ENCODE assay signal across 14 cellular contexts in the genomic region with DNA sequence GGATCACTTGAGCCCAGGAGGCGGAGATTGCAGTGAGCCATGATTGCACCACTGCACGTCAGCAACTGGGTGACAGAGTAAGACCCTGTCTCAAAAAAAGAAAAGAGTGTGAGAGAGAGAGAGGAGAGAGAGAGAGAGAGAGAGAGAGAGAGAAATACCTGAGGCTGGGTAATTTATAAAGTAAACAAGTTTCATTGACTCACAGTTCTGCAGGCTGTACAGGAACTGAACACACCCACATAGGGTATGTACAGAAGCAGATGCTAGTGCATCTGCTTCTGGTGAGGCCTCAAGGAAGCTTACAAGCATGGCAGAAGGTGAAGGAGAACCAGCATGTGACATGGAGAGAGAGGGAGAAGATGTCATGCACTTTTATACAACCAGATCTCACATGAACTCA. TPM values are rescaled to one million over a fixed set of nuclear protein-coding genes. Genes with fewer than 3 reads are reported as not detected.
DNase-seq lines count a peak whose midpoint lies in the region; ATAC-seq and TF ChIP-seq lines count a peak whose summit lies in the region.
"Had no signal": no experiment of that assay in that cellular context is flagged by ENCODE, and none has a peak within 500 bp of the region (broad histone marks: within the 10 kb centered on the region; RNA-seq: fewer than 3 reads in every experiment).

No MANE protein-coding gene starts in this region.

- H3K4me1 ChIP-seq in SJCRH30, result no peaks in the 10 kb centered on the region
- H3K4me1 ChIP-seq in tibial nerve, result no peaks in the 10 kb centered on the region
- H3K4me1 ChIP-seq: upper lobe of left lung had no signal

- H3K4me3 ChIP-seq in SJCRH30 (no peak overlapping the region), tibial nerve (no peak overlapping the region)
- H3K4me3 ChIP-seq: BLaER1, psoas muscle, upper lobe of left lung had no signal

- ATAC-seq in GM21515 (IDR thresholded peaks at IDR 0.05; ENCODE audit: unreplicated experiment) (peak; percentile 41), left colon (peak; percentile 99)
- ATAC-seq: psoas muscle had no signal

- H3K27ac ChIP-seq in SJCRH30 (no peak overlapping the region), tibial nerve (no peak overlapping the region)
- H3K27ac ChIP-seq: BLaER1, psoas muscle, upper lobe of left lung had no signal

- TF ChIP-seq CTCF in tibial nerve (IDR thresholded peaks at IDR 0.05), result no peak

- DNase-seq in DMS53 (lab: John Stamatoyannopoulos, UW), result peak; percentile 56
- peak; percentile 7 for DNase-seq in NCI-H69 (lab: John Stamatoyannopoulos, UW)
- no peak for DNase-seq in left colon
- DNase-seq in KBM-7, result no peak
- no peak for DNase-seq in NCI-H1417 treated with DMSO at 0.1 percent for 48 hours (lab: John Stamatoyannopoulos, UW)
- DNase-seq in SJCRH30, result no peak
- no peak for DNase-seq in tibial nerve (ENCODE audit: low spot score in 2 of 2)
- DNase-seq: caudate nucleus, GOT3, MM.1S, psoas muscle, upper lobe of left lung had no signal

- intact Hi-C loops in left colon (cut with DNase I, micrococcal nuclease), result no loop called here

- H3K27me3 ChIP-seq in SJCRH30 (no peaks in the 10 kb centered on the region), tibial nerve (no peaks in the 10 kb centered on the region)
- H3K27me3 ChIP-seq: BLaER1, upper lobe of left lung had no signal

- no peaks in the 10 kb centered on the region for H3K9me3 ChIP-seq in SJCRH30 (replicated peaks)
- no peaks in the 10 kb centered on the region for H3K9me3 ChIP-seq in tibial nerve
- H3K9me3 ChIP-seq: BLaER1, psoas muscle, upper lobe of left lung had no signal

- in situ Hi-C loops in KBM-7 (cut with MboI; ENCODE audit: low pct_unique_long_range_greater_than_20kb, low sequenced_read_pairs), result no loop called here

- no peak for TF ChIP-seq POLR2A in tibial nerve (IDR thresholded peaks at IDR 0.05)

- 89 to 92% methylated on average over 2 of the region's 2 CpGs for WGBS in tibial nerve, 2 donors

- H3K36me3 ChIP-seq in SJCRH30 (no peaks in the 10 kb centered on the region), tibial nerve (no peaks in the 10 kb centered on the region)
- H3K36me3 ChIP-seq: BLaER1, upper lobe of left lung had no signal

- TF ChIP-seq EP300 in tibial nerve (IDR thresholded peaks at IDR 0.05), result no peak

RNA-seq across cellular contexts. Expression of a gene that starts 46.4 kb away (rescaled TPM):
- total RNA-seq in left colon (10 to 100 TPM; 44.9 to 45.8 TPM), tibial nerve (10 to 100 TPM; 46.3 to 82.5 (median 58.2) TPM)
- 73.6 and 95.8 TPM in 2 replicates for total RNA-seq in SJCRH30 (2014; rRNA removed; shearing (Covaris generic))

Comparison
In these comparisons a context has a peak if more than half of its experiments do, and no peak if none do; other contexts are left out.
1. DNase-seq: peak in DMS53 (single experiment) and NCI-H69 (single experiment); none in left colon (0 of 2), KBM-7 (single experiment), NCI-H1417 treated with DMSO at 0.1 percent for 48 hours (single experiment), SJCRH30 (0 of 2) and tibial nerve (0 of 2).